18 cellular contexts compared by ENCODE assay signal in genomic region chrX:13955095-13955647, GRCh38.
"Had no signal": no experiment of that assay in that cellular context is flagged by ENCODE, and none has a peak within 500 bp of the region (broad histone marks: within the 10 kb centered on the region; RNA-seq: fewer than 3 reads in every experiment).

No MANE protein-coding gene starts in this region.

- H3K36me3 ChIP-seq: breast epithelium, gastroesophageal sphincter, heart right ventricle, ovary, thyroid gland had no signal

- H3K4me3 ChIP-seq: breast epithelium, gastroesophageal sphincter, heart right ventricle, ovary, thyroid gland had no signal

- H3K9me3 ChIP-seq: breast epithelium, gastroesophageal sphincter, heart right ventricle, ovary, thyroid gland had no signal

- H3K4me1 ChIP-seq: breast epithelium, gastroesophageal sphincter, heart right ventricle, thyroid gland had no signal

- DNase-seq: activated CD4-positive, alpha-beta T cell treated with anti-CD3 and anti-CD28 coated beads, Interleukin-2, amount 10 ng/mL, durations not matched to agents 24 days and 14 days; activated CD8-positive, alpha-beta memory T cell treated with anti-CD3 and anti-CD28 coated beads, Interleukin-2, amount 50 U/mL, for 4 hours; activated CD8-positive, alpha-beta T cell treated with anti-CD3 and anti-CD28 coated beads, Interleukin-2, amount 10 ng/mL, durations not matched to agents 7 days and 5 days; activated naive CD4-positive, alpha-beta T cell treated with anti-CD3 and anti-CD28 coated beads for 36 hours; activated T-cell treated with anti-CD3 and anti-CD28 coated beads, Interleukin-2, amount 50 U/mL, for 4 hours; cortex of kidney; heart right ventricle; kidney glomerular epithelial cell; left ventricle myocardium superior; ovary; stimulated activated naive B cell treated with anti-CD40 and anti-IgM and Interleukin-4, amounts not matched to agents 10 μg/mL and 1 μg/mL and 100 μg/mL, for 72 hours; T-helper 1 cell; T-helper 9 cell had no signal

- FAIRE-seq: endometrium had no signal

- H3K27me3 ChIP-seq: gastroesophageal sphincter, ovary, thyroid gland had no signal

- H3K27ac ChIP-seq: breast epithelium, gastroesophageal sphincter, heart right ventricle, ovary, thyroid gland had no signal

- ATAC-seq: activated CD8-positive, alpha-beta T cell treated with anti-CD3 and anti-CD28 coated beads, Interleukin-2, amount 10 ng/mL, durations not matched to agents 7 days and 5 days; activated T-cell treated with anti-CD3 and anti-CD28 coated beads, Interleukin-2, amount 50 U/mL, for 4 hours; gastroesophageal sphincter; heart right ventricle; left ventricle myocardium superior; sciatic nerve; stimulated activated naive B cell treated with anti-CD40 and anti-IgM and Interleukin-4, amounts not matched to agents 10 μg/mL and 1 μg/mL and 100 μg/mL, for 72 hours had no signal
